In the genomic region with DNA sequence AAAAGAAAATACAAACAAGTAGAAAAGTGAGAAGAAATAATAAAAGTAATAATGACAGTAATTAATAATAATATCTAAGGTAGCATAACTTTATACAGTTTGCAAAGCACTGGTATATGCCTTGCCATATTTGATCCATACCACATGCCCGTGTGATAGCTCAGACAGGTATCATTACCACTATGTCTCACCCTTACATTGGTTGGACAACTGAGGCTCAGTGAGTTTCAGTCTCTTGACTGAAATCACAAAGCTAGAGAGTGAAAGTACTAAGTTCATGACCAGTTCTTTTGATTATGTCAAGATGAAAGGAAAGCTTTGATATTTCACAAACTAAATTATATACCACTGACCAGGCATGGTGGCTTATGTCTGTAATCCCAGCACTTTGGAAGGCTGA, we compare ENCODE assay signal across 16 cellular contexts.
DNase-seq lines count a peak whose midpoint lies in the region; ATAC-seq, FAIRE-seq and TF ChIP-seq lines count a peak whose summit lies in the region.
"Had no signal": no experiment of that assay in that cellular context is flagged by ENCODE, and none has a peak within 500 bp of the region (broad histone marks: within the 10 kb centered on the region; RNA-seq: fewer than 3 reads in every experiment).

No MANE protein-coding gene starts in this region.

- no TSS peak for BruUV-seq in HepG2 (replicated peaks; lab: Mats Ljungman, UMichigan)

- TF ChIP-seq RAD21 in HepG2 (CRISPR knock-in tag; IDR thresholded peaks at IDR 0.05): no peak

- intact Hi-C loops in HepG2 (cut with micrococcal nuclease; ENCODE audit: unreplicated experiment) (no loop called here), heart left ventricle (cut with DNase I) (no loop called here)

- H3K4me2 ChIP-seq in HepG2 (ENCODE audit: low read depth, low read length): no peak overlapping the region
- H3K4me2 ChIP-seq: BLaER1, KMS-11 had no signal

- DNase-seq in HepG2 (ENCODE audit: low spot score): no peak
- DNase-seq in putamen (ENCODE audit: low spot score): no peak
- no peak for DNase-seq in heart left ventricle
- no peak for DNase-seq in stimulated activated CD4-positive, alpha-beta T cell treated with anti-CD3 and anti-CD28 coated beads, Interleukin-2, amount 100 ng/mL, for 24 hours
- DNase-seq: 8988T; CD4-positive, alpha-beta memory T cell; DMS153; DMS79; GDM1; GM23248 had no signal

- CTCF ChIA-PET in HepG2 (lab: Yijun Ruan, JAX; ENCODE audit: low intra/inter-chr PET ratio, low total read pairs): no interaction called here

- H4K20me1 ChIP-seq in HepG2 (ENCODE audit: insufficient read depth, low read length): no peaks in the 10 kb centered on the region
- H4K20me1 ChIP-seq: BLaER1 had no signal

- no peaks in the 10 kb centered on the region for H3K27me3 ChIP-seq in HepG2 (ENCODE audit: control insufficient read depth in 1 of 2, insufficient read depth in 2 of 2, low read length in 2 of 2)
- no peaks in the 10 kb centered on the region for H3K27me3 ChIP-seq in heart left ventricle
- H3K27me3 ChIP-seq: BLaER1 had no signal

- ATAC-seq in GM18511 (IDR thresholded peaks at IDR 0.05; ENCODE audit: unreplicated experiment) (peak; percentile 51), HG02610 (IDR thresholded peaks at IDR 0.05; ENCODE audit: unreplicated experiment) (peak; percentile 65), HG03442 (IDR thresholded peaks at IDR 0.05; ENCODE audit: unreplicated experiment) (peak; percentile 49), HepG2 (no peak), heart left ventricle (no peak)

- H3K9me3 ChIP-seq in HepG2 (ENCODE audit: low read length): no peaks in the 10 kb centered on the region
- no peaks in the 10 kb centered on the region for H3K9me3 ChIP-seq in heart left ventricle
- H3K9me3 ChIP-seq: BLaER1, HAP-1 had no signal

- H3K36me3 ChIP-seq in HepG2 (replicated peaks in 1 of 2; ENCODE audit: control insufficient read depth in 1 of 2, insufficient read depth in 2 of 2, low read length in 2 of 2) (no peaks in the 10 kb centered on the region), heart left ventricle (no peaks in the 10 kb centered on the region)
- H3K36me3 ChIP-seq: BLaER1, HAP-1 had no signal

- TF ChIP-seq EP300 in HepG2 (IDR thresholded peaks at IDR 0.05; ENCODE audit: low read depth in 2 of 2, low read length in 2 of 2) (no peak), HepG2 (CRISPR knock-in tag; IDR thresholded peaks at IDR 0.05; ENCODE audit: borderline replicate concordance) (no peak)

- H3K4me3 ChIP-seq in HepG2 (replicated peaks in 1 of 3; ENCODE audit: insufficient read depth in 1 of 3, low read depth in 2 of 3, low read length in 3 of 3) (no peak overlapping the region), heart left ventricle (no peak overlapping the region)
- H3K4me3 ChIP-seq: BLaER1, GM23248, HAP-1 had no signal

- no peak overlapping the region for H3K9ac ChIP-seq in HepG2 (ENCODE audit: insufficient read depth, low read depth, low read length)
- H3K9ac ChIP-seq: BLaER1, GM23248, KMS-11 had no signal

- no peak overlapping the region for H3K27ac ChIP-seq in HepG2 (ENCODE audit: extremely low read length, insufficient read depth, low read length)
- H3K27ac ChIP-seq in heart left ventricle: no peak overlapping the region
- H3K27ac ChIP-seq: BLaER1, GM23248, KMS-11 had no signal

- POLR2A ChIA-PET in HepG2 (lab: Yijun Ruan, JAX): no interaction called here

- TF ChIP-seq CTCF in HepG2 (CRISPR knock-in tag; IDR thresholded peaks at IDR 0.05): no peak
- no peak for TF ChIP-seq CTCF in heart left ventricle (IDR thresholded peaks at IDR 0.05)

- in situ Hi-C loops in HepG2 (cut with HindIII; ENCODE audit: extremely low pct_ligation_motif_present, low pct_unique_long_range_greater_than_20kb): no loop called here

- H3K79me2 ChIP-seq in HepG2 (ENCODE audit: insufficient read depth, low read length): no peaks in the 10 kb centered on the region

- WGBS in HepG2 (ENCODE audit: low lambda C conversion rate): 4% methylated on average over 1 of the region's 1 CpG
- 74 to 89% (median 87%) methylated on average over 1 of the region's 1 CpG for WGBS in heart left ventricle, 4 donors

- no peaks in the 10 kb centered on the region for H3K4me1 ChIP-seq in HepG2 (ENCODE audit: insufficient read depth, low read length)
- no peaks in the 10 kb centered on the region for H3K4me1 ChIP-seq in heart left ventricle
- H3K4me1 ChIP-seq: BLaER1 had no signal

- H2AFZ ChIP-seq in HepG2 (ENCODE audit: low read length): no peak overlapping the region
- H2AFZ ChIP-seq: GM23248 had no signal

- no peak for FAIRE-seq in HepG2 (lab: Jason Lieb, UNC)

- TF ChIP-seq POLR2A in HepG2 (IDR thresholded peaks at IDR 0.05; ENCODE audit: insufficient read depth in 1 of 2, low read depth in 2 of 2, low read length in 2 of 2): no peak
- no peak for TF ChIP-seq POLR2A in heart left ventricle (IDR thresholded peaks at IDR 0.05)

TF ChIP-seq in HepG2, 621 proteins besides CTCF, POLR2A, EP300 and RAD21 (continues in another document):
- no peak for TF ChIP-seq KAT8 (CRISPR knock-in tag; IDR thresholded peaks at IDR 0.05)
- TF ChIP-seq, protein P1, sequence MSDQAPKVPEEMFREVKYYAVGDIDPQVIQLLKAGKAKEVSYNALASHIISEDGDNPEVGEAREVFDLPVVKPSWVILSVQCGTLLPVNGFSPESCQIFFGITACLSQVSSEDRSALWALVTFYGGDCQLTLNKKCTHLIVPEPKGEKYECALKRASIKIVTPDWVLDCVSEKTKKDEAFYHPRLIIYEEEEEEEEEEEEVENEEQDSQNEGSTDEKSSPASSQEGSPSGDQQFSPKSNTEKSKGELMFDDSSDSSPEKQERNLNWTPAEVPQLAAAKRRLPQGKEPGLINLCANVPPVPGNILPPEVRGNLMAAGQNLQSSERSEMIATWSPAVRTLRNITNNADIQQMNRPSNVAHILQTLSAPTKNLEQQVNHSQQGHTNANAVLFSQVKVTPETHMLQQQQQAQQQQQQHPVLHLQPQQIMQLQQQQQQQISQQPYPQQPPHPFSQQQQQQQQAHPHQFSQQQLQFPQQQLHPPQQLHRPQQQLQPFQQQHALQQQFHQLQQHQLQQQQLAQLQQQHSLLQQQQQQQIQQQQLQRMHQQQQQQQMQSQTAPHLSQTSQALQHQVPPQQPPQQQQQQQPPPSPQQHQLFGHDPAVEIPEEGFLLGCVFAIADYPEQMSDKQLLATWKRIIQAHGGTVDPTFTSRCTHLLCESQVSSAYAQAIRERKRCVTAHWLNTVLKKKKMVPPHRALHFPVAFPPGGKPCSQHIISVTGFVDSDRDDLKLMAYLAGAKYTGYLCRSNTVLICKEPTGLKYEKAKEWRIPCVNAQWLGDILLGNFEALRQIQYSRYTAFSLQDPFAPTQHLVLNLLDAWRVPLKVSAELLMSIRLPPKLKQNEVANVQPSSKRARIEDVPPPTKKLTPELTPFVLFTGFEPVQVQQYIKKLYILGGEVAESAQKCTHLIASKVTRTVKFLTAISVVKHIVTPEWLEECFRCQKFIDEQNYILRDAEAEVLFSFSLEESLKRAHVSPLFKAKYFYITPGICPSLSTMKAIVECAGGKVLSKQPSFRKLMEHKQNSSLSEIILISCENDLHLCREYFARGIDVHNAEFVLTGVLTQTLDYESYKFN (CRISPR knock-in tag; conservative IDR thresholded peaks at IDR 0.05): no peak
- no peak for TF ChIP-seq ATF2 (CRISPR knock-in tag; IDR thresholded peaks at IDR 0.05)
- TF ChIP-seq, protein P2, sequence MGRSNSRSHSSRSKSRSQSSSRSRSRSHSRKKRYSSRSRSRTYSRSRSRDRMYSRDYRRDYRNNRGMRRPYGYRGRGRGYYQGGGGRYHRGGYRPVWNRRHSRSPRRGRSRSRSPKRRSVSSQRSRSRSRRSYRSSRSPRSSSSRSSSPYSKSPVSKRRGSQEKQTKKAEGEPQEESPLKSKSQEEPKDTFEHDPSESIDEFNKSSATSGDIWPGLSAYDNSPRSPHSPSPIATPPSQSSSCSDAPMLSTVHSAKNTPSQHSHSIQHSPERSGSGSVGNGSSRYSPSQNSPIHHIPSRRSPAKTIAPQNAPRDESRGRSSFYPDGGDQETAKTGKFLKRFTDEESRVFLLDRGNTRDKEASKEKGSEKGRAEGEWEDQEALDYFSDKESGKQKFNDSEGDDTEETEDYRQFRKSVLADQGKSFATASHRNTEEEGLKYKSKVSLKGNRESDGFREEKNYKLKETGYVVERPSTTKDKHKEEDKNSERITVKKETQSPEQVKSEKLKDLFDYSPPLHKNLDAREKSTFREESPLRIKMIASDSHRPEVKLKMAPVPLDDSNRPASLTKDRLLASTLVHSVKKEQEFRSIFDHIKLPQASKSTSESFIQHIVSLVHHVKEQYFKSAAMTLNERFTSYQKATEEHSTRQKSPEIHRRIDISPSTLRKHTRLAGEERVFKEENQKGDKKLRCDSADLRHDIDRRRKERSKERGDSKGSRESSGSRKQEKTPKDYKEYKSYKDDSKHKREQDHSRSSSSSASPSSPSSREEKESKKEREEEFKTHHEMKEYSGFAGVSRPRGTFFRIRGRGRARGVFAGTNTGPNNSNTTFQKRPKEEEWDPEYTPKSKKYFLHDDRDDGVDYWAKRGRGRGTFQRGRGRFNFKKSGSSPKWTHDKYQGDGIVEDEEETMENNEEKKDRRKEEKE (IDR thresholded peaks at IDR 0.05): no peak
- TF ChIP-seq ZSCAN20 (CRISPR knock-in tag; IDR thresholded peaks at IDR 0.05; ENCODE audit: borderline replicate concordance): no peak
- no peak for TF ChIP-seq ZNF576 (CRISPR knock-in tag; IDR thresholded peaks at IDR 0.05)
- no peak for TF ChIP-seq MED13 (CRISPR knock-in tag; IDR thresholded peaks at IDR 0.05)
- no peak for TF ChIP-seq SRSF4 (IDR thresholded peaks at IDR 0.05; ENCODE audit: low read depth, low read length, poor library complexity, severe bottlenecking)
- no peak for TF ChIP-seq ZNF878 (CRISPR knock-in tag; IDR thresholded peaks at IDR 0.05)
- no peak for TF ChIP-seq ZNF660 (CRISPR knock-in tag; IDR thresholded peaks at IDR 0.05; ENCODE audit: borderline replicate concordance, low read depth)

Comparison
In these comparisons a context has a peak if more than half of its experiments do, and no peak if none do; other contexts are left out.
1. ATAC-seq: peak in GM18511 (single experiment), HG02610 (single experiment) and HG03442 (single experiment); none in HepG2 (single experiment) and heart left ventricle (0 of 4).